ENCODE assay signal across 15 cellular contexts in genomic region chr19:628168-628567, GRCh38. TPM values are rescaled to one million over a fixed set of nuclear protein-coding genes. Genes with fewer than 3 reads are reported as not detected.
DNase-seq lines count a peak whose midpoint lies in the region; ATAC-seq, FAIRE-seq and TF ChIP-seq lines count a peak whose summit lies in the region.
"Had no signal": no experiment of that assay in that cellular context is flagged by ENCODE, and none has a peak within 500 bp of the region (broad histone marks: within the 10 kb centered on the region; RNA-seq: fewer than 3 reads in every experiment).

No MANE protein-coding gene starts in this region.

- TF ChIP-seq CTCF in A549 (IDR thresholded peaks at IDR 0.05) (0 out of 3 replicates have a peak, but pooled peaks have one; percentile 23), PC-3 (conservative IDR thresholded peaks at IDR 0.05; ENCODE audit: low read depth, low read length) (peak; percentile 53), fibroblast of mammary gland (conservative IDR thresholded peaks at IDR 0.05; ENCODE audit: control insufficient read depth, insufficient read depth, low read depth, low read length) (peak; percentile 30), lower leg skin (IDR thresholded peaks at IDR 0.05) (no peak)

- no peak overlapping the region for H3K9ac ChIP-seq in PC-3 (ENCODE audit: low read length)

- 90% methylated on average over 14 of the region's 19 CpGs for WGBS in A549 (ENCODE audit: missing lambda C conversion rate)
- WGBS in lower leg skin, 2 donors, result 84 to 89% methylated on average over 18 to 19 of the region's 19 CpGs

- no peak for FAIRE-seq in A549 (lab: Jason Lieb, UNC)

- no peak overlapping the region for H2AFZ ChIP-seq in PC-3 (ENCODE audit: low read length)

- TF ChIP-seq EP300 in A549 (IDR thresholded peaks at IDR 0.05), result no peak

- intact Hi-C loops in PC-3 (cut with micrococcal nuclease), result no loop called here
- intact Hi-C loops in lower leg skin (cut with DNase I; ENCODE audit: low total_unique reads), result no loop called here

- no peaks in the 10 kb centered on the region for H3F3A ChIP-seq in PC-3 (ENCODE audit: low read length, unreplicated experiment)

- peaks cover 5% of the 10 kb centered on the region; the same call in 1 of the 2 replicates for H3K36me3 ChIP-seq in PC-3 (ENCODE audit: low read depth, low read length)

- H3K79me2 ChIP-seq in PC-3 (ENCODE audit: low read length), result peaks cover 46% of the 10 kb centered on the region

- BruUV-seq in PC-3 (replicated peaks; lab: Mats Ljungman, UMichigan), result no TSS peak

- H3K27me3 ChIP-seq in PC-3 (ENCODE audit: low read length), result no peaks in the 10 kb centered on the region

- peaks cover 39% of the 10 kb centered on the region for H3K4me1 ChIP-seq in A549
- peaks cover 5% of the 10 kb centered on the region; the same call in 1 of the 2 replicates for H3K4me1 ChIP-seq in PC-3 (ENCODE audit: insufficient read depth, low read length)

- TF ChIP-seq POLR2A in A549 (IDR thresholded peaks at IDR 0.05; ENCODE audit: low read length), result no peak
- no peak for TF ChIP-seq POLR2A in lower leg skin (IDR thresholded peaks at IDR 0.05)

- H3K4me2 ChIP-seq in A549 (no peak overlapping the region), PC-3 (ENCODE audit: low read length) (no peak overlapping the region)

- H3K4me3 ChIP-seq in A549 (no peak overlapping the region), PC-3 (ENCODE audit: low read length) (no peak overlapping the region), fibroblast of mammary gland (ENCODE audit: control insufficient read depth, low read depth, low read length) (no peak overlapping the region), lower leg skin (ENCODE audit: low read depth, poor library complexity, severe bottlenecking) (no peak overlapping the region)
- H3K4me3 ChIP-seq: thoracic aorta had no signal

- peak; percentile 25 to 34; a peak in 3 of 5 replicates for TF ChIP-seq RAD21 in A549 (conservative IDR thresholded peaks at IDR 0.05 in 1 of 2, IDR thresholded peaks at IDR 0.05 in 1 of 2)

- CTCF ChIA-PET in A549 (lab: Yijun Ruan, JAX), result interaction anchor here (1.7 kb wide), 2 partner anchors 11 to 40 kb away, joined by 3 to 7 read pairs; no protein-coding TSS in a partner anchor
- CTCF ChIA-PET in PC-3 (lab: Charles Lee), result no interaction called here

- H3K27ac ChIP-seq in A549 (peak overlapping the region; percentile 25 to 99; a peak in 3 of 6 replicates), PC-3 (ENCODE audit: low read length) (no peak overlapping the region)
- H3K27ac ChIP-seq: thoracic aorta had no signal

- POLR2A ChIA-PET in A549 (lab: Yijun Ruan, JAX) (interaction anchor here (0.7 kb wide), 1 partner anchor 226 kb away, joined by 4 read pairs; no protein-coding TSS in a partner anchor), PC-3 (lab: Charles Lee; ENCODE audit: unreplicated experiment) (no interaction called here)

- H3K9me3 ChIP-seq in A549 (no peaks in the 10 kb centered on the region), PC-3 (ENCODE audit: low read length) (no peaks in the 10 kb centered on the region)
- H3K9me3 ChIP-seq: thoracic aorta had no signal

- H4K20me1 ChIP-seq in PC-3 (ENCODE audit: low read length), result no peaks in the 10 kb centered on the region

- ATAC-seq in A549, result no peak
- no peak for ATAC-seq in PC-3
- no peak for ATAC-seq in HG02973 (IDR thresholded peaks at IDR 0.05; ENCODE audit: unreplicated experiment)
- ATAC-seq in GM18907 (IDR thresholded peaks at IDR 0.05; ENCODE audit: unreplicated experiment), result no peak

- no peaks in the 10 kb centered on the region for H3K9me2 ChIP-seq in PC-3 (replicated peaks; ENCODE audit: low read length)

- DNase-seq in A549 (ENCODE audit: low read depth in 1 of 2, low spot score in 1 of 2), result no peak
- DNase-seq in ELF-1 (ENCODE audit: low read depth, low spot score), result peak; percentile 60
- no peak for DNase-seq in PC-3
- DNase-seq in fibroblast of mammary gland (ENCODE audit: low read depth), result no peak
- no peak for DNase-seq in lower leg skin (ENCODE audit: low spot score in 2 of 2)
- DNase-seq in globus pallidus (ENCODE audit: low spot score), result no peak
- DNase-seq: activated CD4-positive, CD25-positive, alpha-beta regulatory T cell treated with anti-CD3 and anti-CD28 coated beads, Interleukin-2, amount 50 U/mL, for 72 hours; hippocampal formation; KBM-7; midbrain; NCI-H345; retina had no signal

TF ChIP-seq in A549, 52 proteins besides CTCF, POLR2A, EP300 and RAD21:
- TF ChIP-seq FOSB (CRISPR knock-in tag; IDR thresholded peaks at IDR 0.05) (no peak), JUNB (IDR thresholded peaks at IDR 0.05) (no peak), MAZ (IDR thresholded peaks at IDR 0.05; ENCODE audit: borderline replicate concordance, low read depth, low read length) (no peak), MYC (IDR thresholded peaks at IDR 0.05; ENCODE audit: borderline replicate concordance, low read length) (no peak), MAFK (IDR thresholded peaks at IDR 0.05; ENCODE audit: partially characterized antibody) (no peak), SREBF2 (IDR thresholded peaks at IDR 0.05) (no peak)
- TF ChIP-seq, protein P1, sequence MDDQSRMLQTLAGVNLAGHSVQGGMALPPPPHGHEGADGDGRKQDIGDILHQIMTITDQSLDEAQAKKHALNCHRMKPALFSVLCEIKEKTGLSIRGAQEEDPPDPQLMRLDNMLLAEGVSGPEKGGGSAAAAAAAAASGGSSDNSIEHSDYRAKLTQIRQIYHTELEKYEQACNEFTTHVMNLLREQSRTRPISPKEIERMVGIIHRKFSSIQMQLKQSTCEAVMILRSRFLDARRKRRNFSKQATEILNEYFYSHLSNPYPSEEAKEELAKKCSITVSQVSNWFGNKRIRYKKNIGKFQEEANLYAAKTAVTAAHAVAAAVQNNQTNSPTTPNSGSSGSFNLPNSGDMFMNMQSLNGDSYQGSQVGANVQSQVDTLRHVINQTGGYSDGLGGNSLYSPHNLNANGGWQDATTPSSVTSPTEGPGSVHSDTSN (IDR thresholded peaks at IDR 0.05), result no peak
TF ChIP-seq in A549: peak in this region for 0.

RNA-seq across cellular contexts. Expression of gene POLRMT, which starts 5.2 kb away (rescaled TPM):
- polyA plus RNA-seq in A549 (2011; rRNA removed) (41.9 and 59.8 TPM in 2 replicates), A549 (2017; fragmentation: RNase III; extraction: RNeasy Plus Mini Kit Qiagen cat#74134 plus additional on column Dnase treatment) (65.0 to 68.8 TPM (median 66.5 TPM) in 3 replicates)
- 58.8 and 76.2 TPM in 2 replicates for polyA plus RNA-seq in A549 (2012; cell fraction: cytosol; rRNA removed)
- polyA plus RNA-seq in A549 (2012; cell fraction: nucleus; rRNA removed), result 187 and 288 TPM in 2 replicates
- 192 and 233 TPM in 2 replicates for polyA minus RNA-seq in A549 (2011; rRNA and poly(A)+ RNA removed)
- total RNA-seq in PC-3 (2014; rRNA removed) (60.5 and 80.6 TPM in 2 replicates), lower leg skin (10 to 100 TPM; 37.8 to 61.1 (median 46.9) TPM)

RNA-seq across cellular contexts. Expression of gene FGF22, which starts 11.5 kb away (rescaled TPM):
- polyA plus RNA-seq in A549 (2011; rRNA removed), result 0.13 TPM in 1 of 2 replicates, not detected in the other
- polyA plus RNA-seq in A549 (2012; cell fraction: cytosol; rRNA removed), result 0.28 and 0.39 TPM in 2 replicates
- polyA plus RNA-seq in A549 (2012; cell fraction: nucleus; rRNA removed), result 1.5 and 1.7 TPM in 2 replicates
- 0.79 to 1.1 TPM (median 1.0 TPM) in 3 replicates for polyA plus RNA-seq in A549 (2017; fragmentation: RNase III; extraction: RNeasy Plus Mini Kit Qiagen cat#74134 plus additional on column Dnase treatment)
- not detected in 2 replicates for polyA minus RNA-seq in A549 (2011; rRNA and poly(A)+ RNA removed)
- total RNA-seq in PC-3 (2014; rRNA removed), result 0.81 and 1.3 TPM in 2 replicates
- total RNA-seq in lower leg skin, result 10 to 100 TPM; 16.1 to 41.8 (median 25.6) TPM

RNA-seq across cellular contexts. Expression of gene RNF126, which starts 34.8 kb away (rescaled TPM):
- 3.1 and 4.9 TPM in 2 replicates for polyA plus RNA-seq in A549 (2011; rRNA removed)
- 43.6 and 53.5 TPM in 2 replicates for polyA plus RNA-seq in A549 (2012; cell fraction: cytosol; rRNA removed)
- 71.1 and 89.5 TPM in 2 replicates for polyA plus RNA-seq in A549 (2012; cell fraction: nucleus; rRNA removed)
- polyA plus RNA-seq in A549 (2017; fragmentation: RNase III; extraction: RNeasy Plus Mini Kit Qiagen cat#74134 plus additional on column Dnase treatment), result 35.0 to 36.3 TPM (median 35.4 TPM) in 3 replicates
- polyA minus RNA-seq in A549 (2011; rRNA and poly(A)+ RNA removed), result 2.4 and 5.0 TPM in 2 replicates
- 86.4 and 89.2 TPM in 2 replicates for total RNA-seq in PC-3 (2014; rRNA removed)
- 100 to 1,000 TPM in 3 of 4 donors, 10 to 100 TPM in 1; 96.6 to 156 (median 126) TPM for total RNA-seq in lower leg skin

RNA-seq across cellular contexts. Expression of gene HCN2, which starts 38.5 kb away (rescaled TPM):
- 2.7 and 7.1 TPM in 2 replicates for polyA plus RNA-seq in A549 (2011; rRNA removed)
- polyA plus RNA-seq in A549 (2012; cell fraction: cytosol; rRNA removed), result 11.4 and 16.3 TPM in 2 replicates
- 13.9 and 20.2 TPM in 2 replicates for polyA plus RNA-seq in A549 (2012; cell fraction: nucleus; rRNA removed)
- polyA plus RNA-seq in A549 (2017; fragmentation: RNase III; extraction: RNeasy Plus Mini Kit Qiagen cat#74134 plus additional on column Dnase treatment), result 23.2 to 24.8 TPM (median 24.7 TPM) in 3 replicates
- polyA minus RNA-seq in A549 (2011; rRNA and poly(A)+ RNA removed), result 15.7 and 22.3 TPM in 2 replicates
- 0.04 and 0.46 TPM in 2 replicates for total RNA-seq in PC-3 (2014; rRNA removed)
- total RNA-seq in lower leg skin, result 1 to 10 TPM in 2 of 4 donors, under 1 TPM in 2; 0.21 to 1.7 (median 1.1) TPM
- total RNA-seq: thoracic aorta had no signal

RNA-seq across cellular contexts. Expression of gene FSTL3, which starts 48.0 kb away (rescaled TPM):
- 45.5 and 58.1 TPM in 2 replicates for polyA plus RNA-seq in A549 (2011; rRNA removed)
- polyA plus RNA-seq in A549 (2012; cell fraction: cytosol; rRNA removed), result 109 and 193 TPM in 2 replicates
- 322 and 573 TPM in 2 replicates for polyA plus RNA-seq in A549 (2012; cell fraction: nucleus; rRNA removed)
- 110 to 131 TPM (median 118 TPM) in 3 replicates for polyA plus RNA-seq in A549 (2017; fragmentation: RNase III; extraction: RNeasy Plus Mini Kit Qiagen cat#74134 plus additional on column Dnase treatment)
- 32.4 and 35.3 TPM in 2 replicates for polyA minus RNA-seq in A549 (2011; rRNA and poly(A)+ RNA removed)
- total RNA-seq in PC-3 (2014; rRNA removed), result 49.9 and 53.3 TPM in 2 replicates
- 10 to 100 TPM; 14.4 to 51.6 (median 43.5) TPM for total RNA-seq in lower leg skin

Comparison
In these comparisons a context has a peak if more than half of its experiments do, and no peak if none do; other contexts are left out.
1. CTCF ChIP-seq: peak in A549 (single experiment), PC-3 (single experiment) and fibroblast of mammary gland (single experiment); none in lower leg skin (0 of 3).